Comparison of ENCODE assay signal across 8 cellular contexts in genomic region chr5:75681125-75681830, GRCh38. TPM values are rescaled to one million over a fixed set of nuclear protein-coding genes. Genes with fewer than 3 reads are reported as not detected.
DNase-seq lines count a peak whose midpoint lies in the region; ATAC-seq and TF ChIP-seq lines count a peak whose summit lies in the region.

No MANE protein-coding gene starts in this region.

- H3K36me3 ChIP-seq in DND-41 (ENCODE audit: insufficient read depth, low read length) = peaks cover 24% of the 10 kb centered on the region
- peaks cover 20% of the 10 kb centered on the region for H3K36me3 ChIP-seq in Karpas-422 (ENCODE audit: insufficient read depth, low read length)
- no peaks in the 10 kb centered on the region for H3K36me3 ChIP-seq in smooth muscle cell (ENCODE audit: low read depth)

- ATAC-seq in DND-41 (ENCODE audit: insufficient read depth, low read depth) = peak; percentile 70
- no peak for ATAC-seq in GM18511 (IDR thresholded peaks at IDR 0.05; ENCODE audit: unreplicated experiment)

- WGBS in smooth muscle cell (ENCODE audit: low lambda C conversion rate) = 37% methylated on average over 2 of the region's 2 CpGs

- peak; percentile 75 for TF ChIP-seq CTCF in DND-41 (IDR thresholded peaks at IDR 0.05; ENCODE audit: borderline replicate concordance, extremely low read depth, low read length, poor library complexity, severe bottlenecking)
- TF ChIP-seq CTCF in smooth muscle cell (IDR thresholded peaks at IDR 0.05; ENCODE audit: borderline replicate concordance, insufficient read depth, poor library complexity, severe bottlenecking) = peak; percentile 84

- H2AFZ ChIP-seq in DND-41 (ENCODE audit: low read depth, low read length) (no peak overlapping the region), Karpas-422 (ENCODE audit: low read length) (0 out of 2 replicates have a peak overlapping the region, but pooled peaks have one; percentile 40), smooth muscle cell (ENCODE audit: low read depth) (no peak overlapping the region)

- H3K9me3 ChIP-seq in DND-41 (ENCODE audit: insufficient read depth, low read length, severe bottlenecking) (no peaks in the 10 kb centered on the region), Karpas-422 (ENCODE audit: low read length) (no peaks in the 10 kb centered on the region), smooth muscle cell (replicated peaks; ENCODE audit: low read depth) (no peaks in the 10 kb centered on the region)

- H3K4me2 ChIP-seq in DND-41 (ENCODE audit: insufficient read depth, low read length) (no peak overlapping the region), Karpas-422 (ENCODE audit: low read depth, low read length, poor library complexity, severe bottlenecking) (peak overlapping the region; percentile 47), smooth muscle cell (peak overlapping the region; percentile 77)

- H3F3A ChIP-seq in smooth muscle cell (ENCODE audit: low read depth) = no peaks in the 10 kb centered on the region

- H3K4me1 ChIP-seq in DND-41 (ENCODE audit: insufficient read depth, low read length) (no peaks in the 10 kb centered on the region), Karpas-422 (ENCODE audit: low read length) (peaks cover 5% of the 10 kb centered on the region), smooth muscle cell (ENCODE audit: low read depth) (peaks cover 5% of the 10 kb centered on the region)

- H3K4me3 ChIP-seq in DND-41 (ENCODE audit: low read depth in 1 of 2, low read length in 2 of 2) (no peak overlapping the region), Karpas-422 (ENCODE audit: low read length) (no peak overlapping the region), smooth muscle cell (peak overlapping the region; percentile 33)

- H3K79me2 ChIP-seq in DND-41 (ENCODE audit: insufficient read depth, low read length) = no peaks in the 10 kb centered on the region
- no peaks in the 10 kb centered on the region for H3K79me2 ChIP-seq in Karpas-422 (ENCODE audit: low read length)
- H3K79me2 ChIP-seq in smooth muscle cell (ENCODE audit: low read depth) = no peaks in the 10 kb centered on the region

- H3K27me3 ChIP-seq in DND-41 (ENCODE audit: insufficient read depth, low read length, poor library complexity) (no peaks in the 10 kb centered on the region), Karpas-422 (ENCODE audit: low read length) (no peaks in the 10 kb centered on the region), smooth muscle cell (ENCODE audit: low read depth) (no peaks in the 10 kb centered on the region)

- H3K9me2 ChIP-seq in Karpas-422 (replicated peaks; ENCODE audit: insufficient read depth, low read length) = no peaks in the 10 kb centered on the region

- H3K9ac ChIP-seq in DND-41 (ENCODE audit: low read depth, low read length) = no peak overlapping the region
- peak overlapping the region; percentile 38; the same call in 1 of the 2 replicates for H3K9ac ChIP-seq in Karpas-422 (ENCODE audit: low read length)
- no peak overlapping the region for H3K9ac ChIP-seq in smooth muscle cell (ENCODE audit: low read depth)

- H3K27ac ChIP-seq in DND-41 (ENCODE audit: low read length) = no peak overlapping the region
- peak overlapping the region; percentile 32; the same call in 1 of the 2 replicates for H3K27ac ChIP-seq in Karpas-422 (ENCODE audit: low read length)
- peak overlapping the region; percentile 30 for H3K27ac ChIP-seq in smooth muscle cell (ENCODE audit: low read depth)

- DNase-seq in DND-41 (no peak), Karpas-422 (peak; percentile 85), SW480 (ENCODE audit: low spot score) (peak; percentile 17), foreskin melanocyte (peak; percentile 49), smooth muscle cell (lab: John Stamatoyannopoulos, UW; ENCODE audit: unreplicated experiment) (no peak), mesenteric fat pad (ENCODE audit: low spot score) (no peak)
- DNase-seq in activated CD4-positive, alpha-beta T cell treated with anti-CD3 and anti-CD28 coated beads for 1 hour = no peak

- H4K20me1 ChIP-seq in DND-41 (ENCODE audit: insufficient read depth, low read length) (no peaks in the 10 kb centered on the region), Karpas-422 (ENCODE audit: insufficient read depth, low read depth, low read length) (no peaks in the 10 kb centered on the region), smooth muscle cell (ENCODE audit: low read depth) (no peaks in the 10 kb centered on the region)

RNA-seq across cellular contexts. Expression of gene POC5, which starts 36.0 kb away (rescaled TPM):
- total RNA-seq in Karpas-422 (2014; rRNA removed; shearing (Covaris generic); ENCODE audit: low replicate concordance) = 17.8 and 48.0 TPM in 2 replicates
- total RNA-seq in smooth muscle cell (15.4 and 19.1 TPM in 2 replicates), mesenteric fat pad (4.9 TPM)
- polyA plus RNA-seq in smooth muscle cell = 4.8 and 5.7 TPM in 2 replicates

Comparison
In these comparisons a context has a peak if more than half of its experiments do, and no peak if none do; other contexts are left out.
1. DNase-seq: peak in Karpas-422 (single experiment), SW480 (single experiment) and foreskin melanocyte (single experiment); none in DND-41 (single experiment), smooth muscle cell (single experiment), activated CD4-positive, alpha-beta T cell treated with anti-CD3 and anti-CD28 coated beads for 1 hour (single experiment) and mesenteric fat pad (single experiment).